In the genomic region with DNA sequence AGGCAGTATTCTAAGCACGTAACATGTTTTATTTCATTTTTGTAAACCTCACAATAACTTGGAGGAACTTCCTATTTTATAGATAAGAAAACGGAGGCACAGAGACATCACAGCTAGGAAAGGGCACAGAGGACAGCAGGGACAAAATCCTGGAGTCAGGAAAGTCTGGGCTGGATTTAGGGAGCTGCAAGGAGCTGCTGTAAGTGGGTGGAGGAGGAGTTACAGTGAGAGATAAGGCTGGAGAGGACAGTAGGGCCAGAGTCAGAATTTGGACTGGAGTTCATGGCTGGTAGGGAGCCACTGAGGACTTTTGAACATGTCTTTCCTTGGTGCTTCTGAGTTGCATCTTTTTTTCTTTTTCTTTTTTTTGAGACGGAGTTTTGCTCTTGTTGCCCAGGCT, we compare ENCODE assay signal across 2 cellular contexts.
TF ChIP-seq lines count a peak whose summit lies in the region.

No MANE protein-coding gene starts in this region.

TF ChIP-seq in SK-N-SH treated with all-trans-retinoic acid at 6 μM for 48 hours, 23 proteins besides CTCF, POLR2A, EP300 and RAD21 (continued from another document):
- TF ChIP-seq, protein P1, sequence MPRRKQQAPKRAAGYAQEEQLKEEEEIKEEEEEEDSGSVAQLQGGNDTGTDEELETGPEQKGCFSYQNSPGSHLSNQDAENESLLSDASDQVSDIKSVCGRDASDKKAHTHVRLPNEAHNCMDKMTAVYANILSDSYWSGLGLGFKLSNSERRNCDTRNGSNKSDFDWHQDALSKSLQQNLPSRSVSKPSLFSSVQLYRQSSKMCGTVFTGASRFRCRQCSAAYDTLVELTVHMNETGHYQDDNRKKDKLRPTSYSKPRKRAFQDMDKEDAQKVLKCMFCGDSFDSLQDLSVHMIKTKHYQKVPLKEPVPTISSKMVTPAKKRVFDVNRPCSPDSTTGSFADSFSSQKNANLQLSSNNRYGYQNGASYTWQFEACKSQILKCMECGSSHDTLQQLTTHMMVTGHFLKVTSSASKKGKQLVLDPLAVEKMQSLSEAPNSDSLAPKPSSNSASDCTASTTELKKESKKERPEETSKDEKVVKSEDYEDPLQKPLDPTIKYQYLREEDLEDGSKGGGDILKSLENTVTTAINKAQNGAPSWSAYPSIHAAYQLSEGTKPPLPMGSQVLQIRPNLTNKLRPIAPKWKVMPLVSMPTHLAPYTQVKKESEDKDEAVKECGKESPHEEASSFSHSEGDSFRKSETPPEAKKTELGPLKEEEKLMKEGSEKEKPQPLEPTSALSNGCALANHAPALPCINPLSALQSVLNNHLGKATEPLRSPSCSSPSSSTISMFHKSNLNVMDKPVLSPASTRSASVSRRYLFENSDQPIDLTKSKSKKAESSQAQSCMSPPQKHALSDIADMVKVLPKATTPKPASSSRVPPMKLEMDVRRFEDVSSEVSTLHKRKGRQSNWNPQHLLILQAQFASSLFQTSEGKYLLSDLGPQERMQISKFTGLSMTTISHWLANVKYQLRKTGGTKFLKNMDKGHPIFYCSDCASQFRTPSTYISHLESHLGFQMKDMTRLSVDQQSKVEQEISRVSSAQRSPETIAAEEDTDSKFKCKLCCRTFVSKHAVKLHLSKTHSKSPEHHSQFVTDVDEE (CRISPR knock-in tag; IDR thresholded peaks at IDR 0.05) = no peak

TF ChIP-seq in SK-N-SH, 30 proteins besides CTCF, POLR2A, EP300 and RAD21 (continued from another document):
- TF ChIP-seq, protein P2, sequence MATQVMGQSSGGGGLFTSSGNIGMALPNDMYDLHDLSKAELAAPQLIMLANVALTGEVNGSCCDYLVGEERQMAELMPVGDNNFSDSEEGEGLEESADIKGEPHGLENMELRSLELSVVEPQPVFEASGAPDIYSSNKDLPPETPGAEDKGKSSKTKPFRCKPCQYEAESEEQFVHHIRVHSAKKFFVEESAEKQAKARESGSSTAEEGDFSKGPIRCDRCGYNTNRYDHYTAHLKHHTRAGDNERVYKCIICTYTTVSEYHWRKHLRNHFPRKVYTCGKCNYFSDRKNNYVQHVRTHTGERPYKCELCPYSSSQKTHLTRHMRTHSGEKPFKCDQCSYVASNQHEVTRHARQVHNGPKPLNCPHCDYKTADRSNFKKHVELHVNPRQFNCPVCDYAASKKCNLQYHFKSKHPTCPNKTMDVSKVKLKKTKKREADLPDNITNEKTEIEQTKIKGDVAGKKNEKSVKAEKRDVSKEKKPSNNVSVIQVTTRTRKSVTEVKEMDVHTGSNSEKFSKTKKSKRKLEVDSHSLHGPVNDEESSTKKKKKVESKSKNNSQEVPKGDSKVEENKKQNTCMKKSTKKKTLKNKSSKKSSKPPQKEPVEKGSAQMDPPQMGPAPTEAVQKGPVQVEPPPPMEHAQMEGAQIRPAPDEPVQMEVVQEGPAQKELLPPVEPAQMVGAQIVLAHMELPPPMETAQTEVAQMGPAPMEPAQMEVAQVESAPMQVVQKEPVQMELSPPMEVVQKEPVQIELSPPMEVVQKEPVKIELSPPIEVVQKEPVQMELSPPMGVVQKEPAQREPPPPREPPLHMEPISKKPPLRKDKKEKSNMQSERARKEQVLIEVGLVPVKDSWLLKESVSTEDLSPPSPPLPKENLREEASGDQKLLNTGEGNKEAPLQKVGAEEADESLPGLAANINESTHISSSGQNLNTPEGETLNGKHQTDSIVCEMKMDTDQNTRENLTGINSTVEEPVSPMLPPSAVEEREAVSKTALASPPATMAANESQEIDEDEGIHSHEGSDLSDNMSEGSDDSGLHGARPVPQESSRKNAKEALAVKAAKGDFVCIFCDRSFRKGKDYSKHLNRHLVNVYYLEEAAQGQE (IDR thresholded peaks at IDR 0.05; ENCODE audit: low read depth, low read length) = no peak
- TF ChIP-seq EZH2phosphoT487 (IDR thresholded peaks at IDR 0.05; ENCODE audit: borderline replicate concordance, low read depth) = no peak
- TF ChIP-seq, protein P3, sequence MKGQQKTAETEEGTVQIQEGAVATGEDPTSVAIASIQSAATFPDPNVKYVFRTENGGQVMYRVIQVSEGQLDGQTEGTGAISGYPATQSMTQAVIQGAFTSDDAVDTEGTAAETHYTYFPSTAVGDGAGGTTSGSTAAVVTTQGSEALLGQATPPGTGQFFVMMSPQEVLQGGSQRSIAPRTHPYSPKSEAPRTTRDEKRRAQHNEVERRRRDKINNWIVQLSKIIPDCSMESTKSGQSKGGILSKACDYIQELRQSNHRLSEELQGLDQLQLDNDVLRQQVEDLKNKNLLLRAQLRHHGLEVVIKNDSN (IDR thresholded peaks at IDR 0.05; ENCODE audit: borderline replicate concordance, low read depth) = no peak
- TF ChIP-seq JUND (IDR thresholded peaks at IDR 0.05) = no peak
- TF ChIP-seq, protein P4, sequence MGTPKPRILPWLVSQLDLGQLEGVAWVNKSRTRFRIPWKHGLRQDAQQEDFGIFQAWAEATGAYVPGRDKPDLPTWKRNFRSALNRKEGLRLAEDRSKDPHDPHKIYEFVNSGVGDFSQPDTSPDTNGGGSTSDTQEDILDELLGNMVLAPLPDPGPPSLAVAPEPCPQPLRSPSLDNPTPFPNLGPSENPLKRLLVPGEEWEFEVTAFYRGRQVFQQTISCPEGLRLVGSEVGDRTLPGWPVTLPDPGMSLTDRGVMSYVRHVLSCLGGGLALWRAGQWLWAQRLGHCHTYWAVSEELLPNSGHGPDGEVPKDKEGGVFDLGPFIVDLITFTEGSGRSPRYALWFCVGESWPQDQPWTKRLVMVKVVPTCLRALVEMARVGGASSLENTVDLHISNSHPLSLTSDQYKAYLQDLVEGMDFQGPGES (IDR thresholded peaks at IDR 0.05; ENCODE audit: low read depth, low read length) = no peak
- TF ChIP-seq MXI1 (IDR thresholded peaks at IDR 0.05; ENCODE audit: low read depth, low read length) = no peak
- TF ChIP-seq ELF1 (IDR thresholded peaks at IDR 0.05) = no peak
- TF ChIP-seq TAF1 (IDR thresholded peaks at IDR 0.05; ENCODE audit: borderline replicate concordance, low read depth, low read length) = no peak
